ENCODE assay signal across 9 cellular contexts in the genomic region with DNA sequence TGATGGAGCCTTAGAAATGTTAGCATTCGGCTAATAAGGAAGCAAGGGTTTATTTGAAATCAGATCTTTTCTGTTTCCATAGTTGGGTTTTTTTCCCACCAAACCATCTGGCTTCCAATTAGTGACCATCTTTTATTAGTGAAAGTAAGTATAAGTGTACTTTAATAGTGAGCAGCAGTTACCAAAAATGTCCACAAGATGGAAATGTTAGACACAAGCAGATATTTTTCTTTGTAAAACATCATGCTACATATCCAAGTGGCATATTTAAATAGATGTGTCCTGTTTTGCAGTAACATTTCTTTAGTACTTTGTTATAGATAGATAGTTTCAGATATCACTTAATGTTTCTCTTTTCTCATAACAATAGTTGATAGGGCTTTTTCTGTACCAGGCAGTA. TPM values are rescaled to one million over a fixed set of nuclear protein-coding genes. Genes with fewer than 3 reads are reported as not detected.
A peak's percentile ranks its signal among the peaks of the same experiment; 100 is the strongest.
DNase-seq lines count a peak whose midpoint lies in the region; ATAC-seq, FAIRE-seq and TF ChIP-seq lines count a peak whose summit lies in the region.
"Had no signal": no experiment of that assay in that cellular context is flagged by ENCODE, and none has a peak within 500 bp of the region (broad histone marks: within the 10 kb centered on the region; RNA-seq: fewer than 3 reads in every experiment).

No MANE protein-coding gene starts in this region.

- DNase-seq in AG09319 (ENCODE audit: extremely low read depth, low read depth): peak; percentile 47
- DNase-seq in GM19239 (ENCODE audit: insufficient read length, low spot score): no peak
- no peak for DNase-seq in Peyer's patch
- DNase-seq in fibroblast of the aortic adventitia (ENCODE audit: low read depth): peak; percentile 85
- no peak for DNase-seq in spleen

- H3K4me1 ChIP-seq in Peyer's patch: no peaks in the 10 kb centered on the region
- H3K4me1 ChIP-seq in spleen: no peaks in the 10 kb centered on the region
- H3K4me1 ChIP-seq: HAP-1 had no signal

- ATAC-seq in GM21717 (IDR thresholded peaks at IDR 0.05; ENCODE audit: unreplicated experiment): no peak
- no peak for ATAC-seq in HG02588 (IDR thresholded peaks at IDR 0.05; ENCODE audit: unreplicated experiment)
- no peak for ATAC-seq in HG03025 (IDR thresholded peaks at IDR 0.05; ENCODE audit: low FRiP score, unreplicated experiment)

- 69 to 96% (median 90%) methylated on average over 1 of the region's 1 CpG for WGBS in spleen, 5 donors

- FAIRE-seq in GM19239 (lab: Jason Lieb, UNC): peak; percentile 56

- no peak overlapping the region for H3K4me3 ChIP-seq in Peyer's patch
- H3K4me3 ChIP-seq in fibroblast of the aortic adventitia (ENCODE audit: low read depth, low read length): no peak overlapping the region
- H3K4me3 ChIP-seq in spleen: no peak overlapping the region
- H3K4me3 ChIP-seq: HAP-1 had no signal

- H3K36me3 ChIP-seq in Peyer's patch (peaks cover 0 to 8% (median 0%) of the 10 kb centered on the region in 3 donors), spleen (peaks cover 0 to 53% (median 17%) of the 10 kb centered on the region in 6 donors)

- H3K9me3 ChIP-seq in Peyer's patch (no peaks in the 10 kb centered on the region), spleen (no peaks in the 10 kb centered on the region)
- H3K9me3 ChIP-seq: HAP-1 had no signal

- intact Hi-C loops in spleen (cut with DNase I; ENCODE audit: low total_unique reads): no loop called here

- TF ChIP-seq POLR2A in Peyer's patch (IDR thresholded peaks at IDR 0.05) (no peak), spleen (IDR thresholded peaks at IDR 0.05) (no peak)

- H3K27me3 ChIP-seq in Peyer's patch (no peaks in the 10 kb centered on the region), spleen (replicated peaks in 1 of 7) (no peaks in the 10 kb centered on the region)

- TF ChIP-seq CTCF in AG09319 (IDR thresholded peaks at IDR 0.05; ENCODE audit: low read depth, low read length): peak; percentile 70
- peak in 5 of 6 experiments; percentile 17 to 70 (median 64) for TF ChIP-seq CTCF in Peyer's patch (IDR thresholded peaks at IDR 0.05)
- TF ChIP-seq CTCF in fibroblast of the aortic adventitia (IDR thresholded peaks at IDR 0.05; ENCODE audit: insufficient read depth, low read length): peak; percentile 74
- peak in 8 of 11 experiments; percentile 5 to 42 (median 30) for TF ChIP-seq CTCF in spleen (IDR thresholded peaks at IDR 0.05 in 8 of 11, conservative IDR thresholded peaks at IDR 0.05 in 3 of 11)

- H3K27ac ChIP-seq in Peyer's patch: no peak overlapping the region
- H3K27ac ChIP-seq in spleen: no peak overlapping the region

RNA-seq across cellular contexts. Expression of a gene that starts 28.8 kb away (rescaled TPM):
- total RNA-seq in Peyer's patch (10 to 100 TPM in 3 of 4 donors, 1 to 10 TPM in 1; 7.8 to 29.0 (median 14.3) TPM), fibroblast of the aortic adventitia (ENCODE audit: low replicate concordance) (23.5 and 37.2 TPM in 2 replicates), spleen (10 to 100 TPM; 11.3 to 36.5 (median 15.4) TPM)
- 10 to 100 TPM; 13.6 to 18.3 (median 17.6) TPM for polyA plus RNA-seq in spleen

RNA-seq across cellular contexts. Expression of a gene that starts 40.2 kb away (rescaled TPM):
- total RNA-seq in Peyer's patch: 100 to 1,000 TPM in 3 of 4 donors, 10 to 100 TPM in 1; 83.4 to 760 (median 129) TPM
- total RNA-seq in fibroblast of the aortic adventitia (ENCODE audit: low replicate concordance): not detected in 2 replicates
- total RNA-seq in spleen: 100 to 1,000 TPM; 149 to 941 (median 318) TPM
- 100 to 1,000 TPM in 2 of 3 donors, 10 to 100 TPM in 1; 96.3 to 166 (median 133) TPM for polyA plus RNA-seq in spleen

Comparison
In these comparisons a context has a peak if more than half of its experiments do, and no peak if none do; other contexts are left out.
1. DNase-seq: peak in AG09319 (single experiment) and fibroblast of the aortic adventitia (single experiment); none in GM19239 (single experiment), Peyer's patch (0 of 3) and spleen (single experiment).
2. RNA of a gene that starts 40.2 kb away (total RNA-seq): 149 to 941 TPM in spleen and 83.4 to 760 TPM in Peyer's patch; not detected in fibroblast of the aortic adventitia; every median in the first group is over 10 times any median in the second.
3. Peak in every context shown above with its lines, with median percentiles within 50 percentile points of each other: CTCF ChIP-seq.